Comparison of ENCODE assay signal across 17 cellular contexts in the genomic region with DNA sequence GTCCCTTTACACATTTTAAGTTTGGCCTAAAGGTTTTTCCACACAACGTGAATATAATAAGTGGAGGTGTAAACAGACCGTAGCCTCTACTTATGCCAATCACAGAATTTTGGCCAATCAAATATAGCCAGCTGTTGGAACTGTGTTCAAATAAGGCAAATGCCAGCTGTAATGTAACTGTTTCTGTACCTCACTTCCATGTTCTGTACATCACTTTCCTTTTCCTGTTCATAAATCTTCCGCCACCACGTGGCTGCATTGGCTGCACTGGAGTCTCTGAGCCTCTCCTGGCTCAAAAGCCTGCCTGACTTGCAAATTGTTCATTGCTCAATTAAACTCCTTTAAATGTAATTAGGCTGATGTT.
A peak's percentile ranks its signal among the peaks of the same experiment; 100 is the strongest.
DNase-seq lines count a peak whose midpoint lies in the region; TF ChIP-seq lines count a peak whose summit lies in the region.
"Had no signal": no experiment of that assay in that cellular context is flagged by ENCODE, and none has a peak within 500 bp of the region (broad histone marks: within the 10 kb centered on the region; RNA-seq: fewer than 3 reads in every experiment).

No MANE protein-coding gene starts in this region.

- peak; percentile 3 for DNase-seq in A172 (ENCODE audit: low spot score)
- peak; percentile 14 for DNase-seq in astrocyte of the hippocampus (ENCODE audit: low read depth, low spot score)
- DNase-seq in neural crest cell (ENCODE audit: low read depth, low spot score), result no peak
- DNase-seq in T-helper 9 cell, result no peak
- DNase-seq in GM10248 (ENCODE audit: extremely low spot score), result no peak
- no peak for DNase-seq in NCI-H526 treated with DMSO at 0.1 percent for 48 hours (lab: John Stamatoyannopoulos, UW)
- DNase-seq: C1 segment of cervical spinal cord, EL, H7, Kasumi-1, MV-4-11, NCI-H1417 treated with DMSO at 0.1 percent for 48 hours, NCI-H2029 treated with DMSO at 0.1 percent for 48 hours, NCI-H510A treated with DMSO at 0.1 percent for 48 hours, Right ventricle myocardium superior had no signal

- H3K4me3 Mint-ChIP-seq in neural crest cell, result no peak overlapping the region
- H3K4me3 Mint-ChIP-seq: IgD-negative memory B cell had no signal

- CTCF ChIA-PET in GM10248 (lab: Yijun Ruan, JAX), result interaction anchor here (1.4 to 1.7 kb wide), 2 partner anchors 9 to 14 kb away, joined by 3 to 5 read pairs; no protein-coding TSS in a partner anchor

- peak overlapping the region; percentile 78 for H3K27ac Mint-ChIP-seq in neural crest cell (ENCODE audit: unreplicated experiment)
- H3K27ac Mint-ChIP-seq: IgD-negative memory B cell had no signal

- no peaks in the 10 kb centered on the region for H3K4me1 Mint-ChIP-seq in neural crest cell
- H3K4me1 Mint-ChIP-seq: IgD-negative memory B cell had no signal

- POLR2A ChIA-PET in GM10248 (lab: Yijun Ruan, JAX), result no interaction called here

- H3K36me3 Mint-ChIP-seq in neural crest cell (ENCODE audit: low read depth), result no peaks in the 10 kb centered on the region
- H3K36me3 Mint-ChIP-seq: IgD-negative memory B cell had no signal

- peaks cover 5% of the 10 kb centered on the region for H3K9me3 Mint-ChIP-seq in neural crest cell

- H3K27me3 Mint-ChIP-seq in neural crest cell (ENCODE audit: low read depth), result no peaks in the 10 kb centered on the region
- H3K27me3 Mint-ChIP-seq: IgD-negative memory B cell had no signal

- 0 out of 2 replicates have a peak, but pooled peaks have one; percentile 10 for TF ChIP-seq CTCF in LNCAP (IDR thresholded peaks at IDR 0.05)
- no peak for TF ChIP-seq CTCF in neural crest cell (conservative IDR thresholded peaks at IDR 0.05)
- no peak for TF ChIP-seq CTCF in GM10248 (IDR thresholded peaks at IDR 0.05; ENCODE audit: control extremely low read depth, extremely low read depth, low read depth, missing control alignments)

Comparison
In these comparisons a context has a peak if more than half of its experiments do, and no peak if none do; other contexts are left out.
1. DNase-seq: peak in A172 (single experiment) and astrocyte of the hippocampus (single experiment); none in neural crest cell (single experiment), T-helper 9 cell (single experiment), GM10248 (single experiment) and NCI-H526 treated with DMSO at 0.1 percent for 48 hours (single experiment).